In the genomic region with DNA sequence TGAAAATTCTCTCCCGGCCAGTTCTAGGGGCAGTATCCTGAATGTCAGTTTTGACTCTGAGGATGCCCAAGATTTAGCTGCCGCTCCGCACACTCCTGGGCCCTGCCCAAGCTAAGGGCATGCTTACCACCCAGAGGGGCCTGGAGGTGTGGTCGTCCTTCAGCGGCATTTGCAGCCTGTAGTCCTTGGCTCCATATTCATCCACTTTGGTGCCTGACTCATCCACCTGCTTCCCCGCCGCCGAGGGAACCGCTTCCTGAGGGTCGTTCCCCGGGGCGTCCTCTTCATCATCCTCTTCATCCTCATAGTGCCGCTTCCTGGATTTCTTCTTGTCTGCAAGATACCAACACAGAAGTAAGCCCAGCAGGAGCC, we compare ENCODE assay signal across 8 cellular contexts. TPM values are rescaled to one million over a fixed set of nuclear protein-coding genes. Genes with fewer than 3 reads are reported as not detected.
A peak's percentile ranks its signal among the peaks of the same experiment; 100 is the strongest.
DNase-seq lines count a peak whose midpoint lies in the region; ATAC-seq and TF ChIP-seq lines count a peak whose summit lies in the region.

No MANE protein-coding gene starts in this region.

- H3K9me3 Mint-ChIP-seq in CD4-positive, CD25-positive, alpha-beta regulatory T cell = no peaks in the 10 kb centered on the region
- H3K9me3 Mint-ChIP-seq in activated CD8-positive, alpha-beta T cell treated with anti-CD3 and anti-CD28 coated beads for 36 hours = no peaks in the 10 kb centered on the region

- H3K36me3 ChIP-seq in CD4-positive, CD25-positive, alpha-beta regulatory T cell (ENCODE audit: control insufficient read depth, insufficient read depth, low read length) = peaks cover 38% of the 10 kb centered on the region
- H3K36me3 ChIP-seq in right atrium auricular region = peaks cover 42% of the 10 kb centered on the region

- DNase-seq in CD4-positive, CD25-positive, alpha-beta regulatory T cell = no peak
- DNase-seq in activated CD8-positive, alpha-beta T cell treated with anti-CD3 and anti-CD28 coated beads for 36 hours = peak; percentile 28
- DNase-seq in right atrium auricular region (ENCODE audit: low spot score) (no peak), skeletal muscle cell (ENCODE audit: low read depth) (no peak)

- no peaks in the 10 kb centered on the region for H3K27me3 ChIP-seq in CD4-positive, CD25-positive, alpha-beta regulatory T cell (ENCODE audit: control insufficient read depth, insufficient read depth, low read length)
- H3K27me3 ChIP-seq in right atrium auricular region = no peaks in the 10 kb centered on the region

- peaks cover 18% of the 10 kb centered on the region for H3K4me1 ChIP-seq in CD4-positive, CD25-positive, alpha-beta regulatory T cell (ENCODE audit: control insufficient read depth, insufficient read depth, low read length, poor library complexity, severe bottlenecking)
- peaks cover 0 to 18% of the 10 kb centered on the region in 2 donors for H3K4me1 ChIP-seq in right atrium auricular region

- no peak for ATAC-seq in CD4-positive, CD25-positive, alpha-beta regulatory T cell (ENCODE audit: low read depth in 2 of 2)
- ATAC-seq in HG02870 (IDR thresholded peaks at IDR 0.05; ENCODE audit: unreplicated experiment) (peak; percentile 0), HG02981 (IDR thresholded peaks at IDR 0.05; ENCODE audit: unreplicated experiment) (no peak), GM21367 (IDR thresholded peaks at IDR 0.05; ENCODE audit: unreplicated experiment) (no peak), HG03039 (IDR thresholded peaks at IDR 0.05; ENCODE audit: unreplicated experiment) (no peak)
- ATAC-seq in activated CD8-positive, alpha-beta T cell treated with anti-CD3 and anti-CD28 coated beads for 36 hours = no peak

- H3K4me1 Mint-ChIP-seq in CD4-positive, CD25-positive, alpha-beta regulatory T cell = peaks cover 18 to 50% (median 28%) of the 10 kb centered on the region in 4 donors
- H3K4me1 Mint-ChIP-seq in activated CD8-positive, alpha-beta T cell treated with anti-CD3 and anti-CD28 coated beads for 36 hours (ENCODE audit: low read depth) = peaks cover 26% of the 10 kb centered on the region

- H3K27me3 Mint-ChIP-seq in CD4-positive, CD25-positive, alpha-beta regulatory T cell = no peaks in the 10 kb centered on the region
- no peaks in the 10 kb centered on the region for H3K27me3 Mint-ChIP-seq in activated CD8-positive, alpha-beta T cell treated with anti-CD3 and anti-CD28 coated beads for 36 hours

- intact Hi-C loops in activated CD8-positive, alpha-beta T cell treated with anti-CD3 and anti-CD28 coated beads for 36 hours (cut with micrococcal nuclease) = no loop called here

- peak overlapping the region; percentile 74 to 98 (median 98) for H3K27ac Mint-ChIP-seq in CD4-positive, CD25-positive, alpha-beta regulatory T cell
- peak overlapping the region; percentile 97 for H3K27ac Mint-ChIP-seq in activated CD8-positive, alpha-beta T cell treated with anti-CD3 and anti-CD28 coated beads for 36 hours

- CTCF ChIA-PET in activated CD8-positive, alpha-beta T cell treated with anti-CD3 and anti-CD28 coated beads for 36 hours (lab: Charles Lee) = interaction anchor here (1.0 to 1.7 kb wide), 5 partner anchors 15 to 186 kb away, joined by 3 to 9 read pairs (median 5); no protein-coding TSS in a partner anchor

- no peak for TF ChIP-seq CTCF in activated CD8-positive, alpha-beta T cell treated with anti-CD3 and anti-CD28 coated beads for 36 hours (IDR thresholded peaks at IDR 0.05)
- no peak for TF ChIP-seq CTCF in right atrium auricular region (IDR thresholded peaks at IDR 0.05)

- peak overlapping the region; percentile 95 to 98 (median 98) for H3K4me3 Mint-ChIP-seq in CD4-positive, CD25-positive, alpha-beta regulatory T cell
- peak overlapping the region; percentile 98 for H3K4me3 Mint-ChIP-seq in activated CD8-positive, alpha-beta T cell treated with anti-CD3 and anti-CD28 coated beads for 36 hours

- POLR2A ChIA-PET in activated CD8-positive, alpha-beta T cell treated with anti-CD3 and anti-CD28 coated beads for 36 hours (lab: Charles Lee) = interaction anchor here (0.6 to 1.5 kb wide), 8 partner anchors 9 to 181 kb away, joined by 3 to 13 read pairs (median 3); no protein-coding TSS in a partner anchor

- H3K36me3 Mint-ChIP-seq in CD4-positive, CD25-positive, alpha-beta regulatory T cell = peaks cover 40% of the 10 kb centered on the region
- peaks cover 45% of the 10 kb centered on the region for H3K36me3 Mint-ChIP-seq in activated CD8-positive, alpha-beta T cell treated with anti-CD3 and anti-CD28 coated beads for 36 hours (ENCODE audit: low read depth)

- H3K27ac ChIP-seq in CD4-positive, CD25-positive, alpha-beta regulatory T cell (ENCODE audit: insufficient read depth, low read length, poor library complexity, severe bottlenecking) = peak overlapping the region; percentile 80
- peak overlapping the region; percentile 52 to 80 for H3K27ac ChIP-seq in right atrium auricular region

- peak overlapping the region; percentile 94 for H3K4me3 ChIP-seq in CD4-positive, CD25-positive, alpha-beta regulatory T cell (ENCODE audit: low read depth, low read length)
- H3K4me3 ChIP-seq in right atrium auricular region = peak overlapping the region; percentile 64 to 89
- peak overlapping the region; percentile 98 for H3K4me3 ChIP-seq in skeletal muscle cell (ENCODE audit: low read depth, low read length)

- no peaks in the 10 kb centered on the region for H3K9me3 ChIP-seq in CD4-positive, CD25-positive, alpha-beta regulatory T cell (ENCODE audit: control insufficient read depth in 2 of 2, low read length in 2 of 2)
- H3K9me3 ChIP-seq in right atrium auricular region = no peaks in the 10 kb centered on the region

RNA-seq across cellular contexts. Expression of a gene that starts 0.6 kb away (rescaled TPM):
- total RNA-seq in CD4-positive, CD25-positive, alpha-beta regulatory T cell = 50.2 TPM
- 10 to 100 TPM; 21.3 to 27.5 (median 25.4) TPM for polyA plus RNA-seq in CD4-positive, CD25-positive, alpha-beta regulatory T cell
- 10 to 100 TPM; 43.7 to 43.9 TPM for total RNA-seq in activated CD8-positive, alpha-beta T cell treated with anti-CD3 and anti-CD28 coated beads for 36 hours
- 10 to 100 TPM; 13.9 to 15.8 TPM for total RNA-seq in right atrium auricular region
